Comparison of ENCODE assay signal across 9 cellular contexts in genomic region chr14:103854822-103855733, GRCh38. TPM values are rescaled to one million over a fixed set of nuclear protein-coding genes. Genes with fewer than 3 reads are reported as not detected.
DNase-seq lines count a peak whose midpoint lies in the region; ATAC-seq and TF ChIP-seq lines count a peak whose summit lies in the region.
"Had no signal": no experiment of that assay in that cellular context is flagged by ENCODE, and none has a peak within 500 bp of the region (broad histone marks: within the 10 kb centered on the region; RNA-seq: fewer than 3 reads in every experiment).

No MANE protein-coding gene starts in this region.

- H3K27ac ChIP-seq in osteoblast (ENCODE audit: low read depth, low read length) (no peak overlapping the region), tibial artery (no peak overlapping the region)

- in situ Hi-C loops in GM13976 (cut with MboI; ENCODE audit: low sequenced_read_pairs, unreplicated experiment): no loop called here

- H3K79me2 ChIP-seq in osteoblast (ENCODE audit: insufficient read depth, low read length): no peaks in the 10 kb centered on the region

- intact Hi-C loops in tibial artery (cut with DNase I; ENCODE audit: low total_unique reads): no loop called here

- H3K27me3 ChIP-seq in osteoblast (ENCODE audit: insufficient read depth, low read length) (no peaks in the 10 kb centered on the region), tibial artery (peaks cover 0 to 5% of the 10 kb centered on the region in 2 donors)

- H3K4me1 ChIP-seq in osteoblast (ENCODE audit: insufficient read depth, low read length) (no peaks in the 10 kb centered on the region), tibial artery (peaks cover 0 to 5% (median 0%) of the 10 kb centered on the region in 4 donors)

- no peak overlapping the region for H3K4me2 ChIP-seq in osteoblast (ENCODE audit: insufficient read depth, low read length)

- no peaks in the 10 kb centered on the region for H4K20me1 ChIP-seq in osteoblast (ENCODE audit: insufficient read depth, low read length)

- ATAC-seq in esophagus mucosa (peak; percentile 75), GM18505 (IDR thresholded peaks at IDR 0.05; ENCODE audit: unreplicated experiment) (no peak), HG03460 (IDR thresholded peaks at IDR 0.05; ENCODE audit: unreplicated experiment) (no peak)

- TF ChIP-seq CTCF in GM13976 (IDR thresholded peaks at IDR 0.05; ENCODE audit: borderline replicate concordance, control extremely low read depth, extremely low read depth, insufficient read depth, missing control alignments): no peak
- no peak for TF ChIP-seq CTCF in osteoblast (IDR thresholded peaks at IDR 0.05; ENCODE audit: extremely low read depth, low read depth, low read length)
- no peak for TF ChIP-seq CTCF in tibial artery (IDR thresholded peaks at IDR 0.05)

- H3K9me3 ChIP-seq in osteoblast (ENCODE audit: low read depth, low read length) (no peaks in the 10 kb centered on the region), tibial artery (no peaks in the 10 kb centered on the region)

- H2AFZ ChIP-seq in osteoblast (ENCODE audit: low read length): no peak overlapping the region

- no peak overlapping the region for H3K4me3 ChIP-seq in osteoblast (ENCODE audit: insufficient read depth, low read length)
- H3K4me3 ChIP-seq in tibial artery: no peak overlapping the region

- peak; percentile 38 for DNase-seq in GM13976 (ENCODE audit: low spot score)
- peak; percentile 32 for DNase-seq in NCI-H345 treated with DMSO at 0.1 percent for 48 hours (lab: John Stamatoyannopoulos, UW; ENCODE audit: unreplicated experiment)
- peak; percentile 58 for DNase-seq in osteoblast (ENCODE audit: insufficient read length, low spot score, missing footprints)
- DNase-seq in tibial artery: no peak
- DNase-seq in cerebellar nuclear complex (lab: John Stamatoyannopoulos, UW): no peak
- DNase-seq: T-cell had no signal

- no peak for TF ChIP-seq POLR2A in GM18505 (IDR thresholded peaks at IDR 0.05; ENCODE audit: borderline replicate concordance, extremely low read depth, insufficient read depth, insufficient read length)

- H3K36me3 ChIP-seq in osteoblast (ENCODE audit: insufficient read depth, low read length) (no peaks in the 10 kb centered on the region), tibial artery (no peaks in the 10 kb centered on the region)

RNA-seq across cellular contexts. Expression of gene PPP1R13B, which starts 7.7 kb away (rescaled TPM):
- total RNA-seq in esophagus mucosa (35.9 TPM), osteoblast (3.3 and 4.4 TPM in 2 replicates)

Comparison
In these comparisons a context has a peak if more than half of its experiments do, and no peak if none do; other contexts are left out.
1. DNase-seq: peak in GM13976 (single experiment), NCI-H345 treated with DMSO at 0.1 percent for 48 hours (single experiment) and osteoblast (single experiment); none in tibial artery (0 of 2) and cerebellar nuclear complex (0 of 2).